Comparison of ENCODE assay signal across 8 cellular contexts in the genomic region with DNA sequence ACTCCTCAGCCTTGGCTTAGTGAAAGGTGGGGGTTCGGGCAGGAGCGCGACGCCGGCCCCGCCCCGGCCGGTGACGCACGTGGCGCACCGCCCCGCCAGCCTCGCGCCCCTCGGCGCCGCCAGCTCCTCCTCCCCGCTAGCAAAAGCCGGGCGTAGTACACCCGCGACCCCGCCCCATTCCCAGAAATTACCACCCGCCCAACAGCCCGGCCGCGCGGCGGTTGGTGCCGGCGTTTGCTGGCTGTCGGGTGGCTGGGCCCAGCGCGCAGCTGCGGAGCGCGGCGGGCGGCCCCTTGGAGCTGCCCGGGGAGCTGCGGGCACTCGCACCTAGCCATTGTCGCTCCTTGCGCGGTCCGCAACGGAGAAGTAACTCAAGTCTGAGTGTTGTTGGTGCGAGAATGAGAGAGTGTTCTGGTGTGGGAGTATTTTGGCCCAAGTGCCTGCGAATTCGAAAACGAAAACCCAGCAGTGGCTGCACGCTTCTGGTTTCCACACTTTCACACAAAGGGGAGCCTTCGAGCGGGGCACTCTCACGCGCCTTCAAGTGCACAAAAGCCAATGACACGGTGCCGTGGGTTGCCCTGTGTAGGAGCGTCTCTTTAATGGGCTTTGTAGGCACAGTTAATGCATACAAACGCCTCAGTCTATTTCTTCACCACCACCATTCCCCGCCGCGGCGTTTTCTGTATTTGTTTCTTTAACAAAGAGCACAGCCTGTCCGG. TPM values are rescaled to one million over a fixed set of nuclear protein-coding genes. Genes with fewer than 3 reads are reported as not detected.
DNase-seq lines count a peak whose midpoint lies in the region; ATAC-seq and TF ChIP-seq lines count a peak whose summit lies in the region.

No MANE protein-coding gene starts in this region.

- H4K20me1 ChIP-seq in HCT116 (ENCODE audit: insufficient read depth) (no peaks in the 10 kb centered on the region), MM.1S (ENCODE audit: insufficient read depth, low read length) (peaks cover 5% of the 10 kb centered on the region; the same call in 1 of the 2 replicates)

- ATAC-seq in HCT116 = peak; percentile 77

- H3K9me2 ChIP-seq in HCT116 (ENCODE audit: insufficient read depth) = no peaks in the 10 kb centered on the region
- no peaks in the 10 kb centered on the region for H3K9me2 ChIP-seq in MM.1S (replicated peaks; ENCODE audit: insufficient read depth, low read length)

- H3K4me1 ChIP-seq in HCT116 (ENCODE audit: control insufficient read depth in 1 of 2, insufficient read depth in 2 of 2, low read length in 2 of 2) = peaks cover 0 to 25% of the 10 kb centered on the region in 2 experiments; a peak in 3 of 4 replicates
- 0 out of 2 replicates have a peak, but pooled peaks cover 13% of the 10 kb centered on the region for H3K4me1 ChIP-seq in MM.1S (ENCODE audit: low read length)
- H3K4me1 ChIP-seq in neuron (ENCODE audit: insufficient read depth, low read length) = peaks cover 12% of the 10 kb centered on the region

- peaks cover 27% of the 10 kb centered on the region for H3F3A ChIP-seq in MM.1S (ENCODE audit: insufficient read depth, low read length)

- H3K4me3 ChIP-seq in HCT116 (replicated peaks in 1 of 2; ENCODE audit: low read depth in 1 of 2, low read length in 2 of 2) (peak overlapping the region; percentile 71 to 96), MM.1S (ENCODE audit: low read length) (peak overlapping the region; percentile 84), foreskin fibroblast (ENCODE audit: low read depth in 1 of 2, low read length in 2 of 2) (peak overlapping the region; percentile 83 to 86), neuron (ENCODE audit: low read length) (peak overlapping the region; percentile 82)

- intact Hi-C loops in HCT116 (cut with micrococcal nuclease) = loop anchor here (1.0 to 5.0 kb wide), 3 partner anchors 95 to 161 kb away; a partner anchor contains a TSS

- CTCF ChIA-PET in HCT116 (lab: Charles Lee) = interaction anchor here (0.9 to 3.1 kb wide), 3 partner anchors 79 to 148 kb away, joined by 3 to 14 read pairs (median 3); a partner anchor contains a TSS

- DNase-seq in GF-D8 (lab: John Stamatoyannopoulos, UW) = peak; percentile 87
- peak; percentile 85 for DNase-seq in HCT116 (ENCODE audit: low read depth, low spot score)
- DNase-seq in MM.1S = peak; percentile 95
- DNase-seq in SHP77 treated with DMSO at 0.1 percent for 48 hours (lab: John Stamatoyannopoulos, UW) = peak; percentile 38
- peak; percentile 82 for DNase-seq in activated gamma-delta T cell treated with Interleukin-2 at 50 U/mL for 16 hours
- DNase-seq in foreskin fibroblast = peak; percentile 95 to 98
- DNase-seq in stromal cell of bone marrow (ENCODE audit: low read depth) = peak; percentile 92

- peak overlapping the region; percentile 100 for H3K4me2 ChIP-seq in HCT116 (ENCODE audit: low read length)
- H3K4me2 ChIP-seq in MM.1S (ENCODE audit: low read depth, low read length) = peak overlapping the region; percentile 97

- peak; percentile 84 for TF ChIP-seq POLR2A in HCT116 (IDR thresholded peaks at IDR 0.05; ENCODE audit: borderline replicate concordance, extremely low read depth, insufficient read depth, insufficient read length)

- H3K36me3 ChIP-seq in HCT116 (ENCODE audit: control insufficient read depth in 1 of 2, insufficient read depth in 2 of 2, low read length in 2 of 2) (no peaks in the 10 kb centered on the region), MM.1S (replicated peaks; ENCODE audit: insufficient read depth, low read length) (no peaks in the 10 kb centered on the region), neuron (ENCODE audit: insufficient read depth, low read length) (no peaks in the 10 kb centered on the region)

- RAD21 ChIA-PET in HCT116 (lab: Charles Lee; ENCODE audit: low non-redundant PET in 1 of 2, low total read pairs in 2 of 2, uncharacterized antibody in 2 of 2, unreplicated experiment in 2 of 2) = no interaction called here

- TF ChIP-seq RAD21 in HCT116 (IDR thresholded peaks at IDR 0.05; ENCODE audit: low read depth) = no peak

- no peak for TF ChIP-seq CTCF in HCT116 (IDR thresholded peaks at IDR 0.05 in 2 of 3, conservative IDR thresholded peaks at IDR 0.05 in 1 of 3; ENCODE audit: borderline replicate concordance in 1 of 3, insufficient read depth in 1 of 3, low read depth in 2 of 3, low read length in 2 of 3)
- TF ChIP-seq CTCF in MM.1S (IDR thresholded peaks at IDR 0.05; ENCODE audit: low read length) = no peak
- TF ChIP-seq CTCF in foreskin fibroblast (IDR thresholded peaks at IDR 0.05; ENCODE audit: low read depth, low read length) = no peak

- H3K9me3 ChIP-seq in HCT116 (ENCODE audit: control insufficient read depth in 1 of 2, insufficient read depth in 1 of 2, low read depth in 1 of 2, low read length in 2 of 2) = no peaks in the 10 kb centered on the region
- no peaks in the 10 kb centered on the region for H3K9me3 ChIP-seq in MM.1S (replicated peaks; ENCODE audit: insufficient read depth, low read length)
- no peaks in the 10 kb centered on the region for H3K9me3 ChIP-seq in neuron (ENCODE audit: low read length)

- POLR2A ChIA-PET in HCT116 (lab: Charles Lee) = interaction anchor here (0.7 to 1.4 kb wide), 4 partner anchors 12 to 123 kb away, joined by 3 to 5 read pairs (median 4); a partner anchor contains a TSS

- peak overlapping the region; percentile 99 for H2AFZ ChIP-seq in HCT116 (ENCODE audit: low read depth, low read length, poor library complexity, severe bottlenecking)
- peak overlapping the region; percentile 90 for H2AFZ ChIP-seq in MM.1S (ENCODE audit: low read length)
- H2AFZ ChIP-seq in neuron (ENCODE audit: low read depth, low read length) = peak overlapping the region; percentile 93

- BruUV-seq in HCT116 (replicated peaks; lab: Mats Ljungman, UMichigan) = TSS peak; percentile 87

- H3K9ac ChIP-seq in HCT116 (ENCODE audit: low read length) (peak overlapping the region; percentile 81), MM.1S (ENCODE audit: low read length) (peak overlapping the region; percentile 97)

- H3K27me3 ChIP-seq in HCT116 (ENCODE audit: insufficient read depth, low read length) = no peaks in the 10 kb centered on the region
- H3K27me3 ChIP-seq in MM.1S (replicated peaks; ENCODE audit: insufficient read depth, low read length) = no peaks in the 10 kb centered on the region
- H3K27me3 ChIP-seq in neuron (ENCODE audit: insufficient read depth, low read length) = no peaks in the 10 kb centered on the region

- H3K79me2 ChIP-seq in HCT116 (ENCODE audit: insufficient read depth, low read length) = peaks cover 18% of the 10 kb centered on the region
- peaks cover 29% of the 10 kb centered on the region for H3K79me2 ChIP-seq in MM.1S (ENCODE audit: low read length)

- H3K27ac ChIP-seq in HCT116 (ENCODE audit: low read depth, low read length) (peak overlapping the region; percentile 72), MM.1S (ENCODE audit: low read length) (peak overlapping the region; percentile 99)

TF ChIP-seq in HCT116, 20 proteins besides CTCF, POLR2A, EP300 and RAD21:
- TF ChIP-seq POLR2AphosphoS5 (IDR thresholded peaks at IDR 0.05; ENCODE audit: low read depth, low read length) (peak; percentile 85), ZFX (IDR thresholded peaks at IDR 0.05) (peak; percentile 30; the same call in 1 of the 2 replicates), YY1 (IDR thresholded peaks at IDR 0.05; ENCODE audit: extremely low read depth, insufficient replicate concordance, low read depth, low read length) (peak; percentile 75), SP1 (IDR thresholded peaks at IDR 0.05; ENCODE audit: low read depth) (0 out of 2 replicates have a peak, but pooled peaks have one; percentile 50), SIN3A (IDR thresholded peaks at IDR 0.05; ENCODE audit: low read depth) (peak; percentile 51; the same call in 1 of the 2 replicates), JUND (IDR thresholded peaks at IDR 0.05) (no peak)
- TF ChIP-seq, protein P1, sequence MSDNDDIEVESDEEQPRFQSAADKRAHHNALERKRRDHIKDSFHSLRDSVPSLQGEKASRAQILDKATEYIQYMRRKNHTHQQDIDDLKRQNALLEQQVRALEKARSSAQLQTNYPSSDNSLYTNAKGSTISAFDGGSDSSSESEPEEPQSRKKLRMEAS (IDR thresholded peaks at IDR 0.05) = peak; percentile 79
- TF ChIP-seq, protein P2, sequence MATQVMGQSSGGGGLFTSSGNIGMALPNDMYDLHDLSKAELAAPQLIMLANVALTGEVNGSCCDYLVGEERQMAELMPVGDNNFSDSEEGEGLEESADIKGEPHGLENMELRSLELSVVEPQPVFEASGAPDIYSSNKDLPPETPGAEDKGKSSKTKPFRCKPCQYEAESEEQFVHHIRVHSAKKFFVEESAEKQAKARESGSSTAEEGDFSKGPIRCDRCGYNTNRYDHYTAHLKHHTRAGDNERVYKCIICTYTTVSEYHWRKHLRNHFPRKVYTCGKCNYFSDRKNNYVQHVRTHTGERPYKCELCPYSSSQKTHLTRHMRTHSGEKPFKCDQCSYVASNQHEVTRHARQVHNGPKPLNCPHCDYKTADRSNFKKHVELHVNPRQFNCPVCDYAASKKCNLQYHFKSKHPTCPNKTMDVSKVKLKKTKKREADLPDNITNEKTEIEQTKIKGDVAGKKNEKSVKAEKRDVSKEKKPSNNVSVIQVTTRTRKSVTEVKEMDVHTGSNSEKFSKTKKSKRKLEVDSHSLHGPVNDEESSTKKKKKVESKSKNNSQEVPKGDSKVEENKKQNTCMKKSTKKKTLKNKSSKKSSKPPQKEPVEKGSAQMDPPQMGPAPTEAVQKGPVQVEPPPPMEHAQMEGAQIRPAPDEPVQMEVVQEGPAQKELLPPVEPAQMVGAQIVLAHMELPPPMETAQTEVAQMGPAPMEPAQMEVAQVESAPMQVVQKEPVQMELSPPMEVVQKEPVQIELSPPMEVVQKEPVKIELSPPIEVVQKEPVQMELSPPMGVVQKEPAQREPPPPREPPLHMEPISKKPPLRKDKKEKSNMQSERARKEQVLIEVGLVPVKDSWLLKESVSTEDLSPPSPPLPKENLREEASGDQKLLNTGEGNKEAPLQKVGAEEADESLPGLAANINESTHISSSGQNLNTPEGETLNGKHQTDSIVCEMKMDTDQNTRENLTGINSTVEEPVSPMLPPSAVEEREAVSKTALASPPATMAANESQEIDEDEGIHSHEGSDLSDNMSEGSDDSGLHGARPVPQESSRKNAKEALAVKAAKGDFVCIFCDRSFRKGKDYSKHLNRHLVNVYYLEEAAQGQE (IDR thresholded peaks at IDR 0.05; ENCODE audit: low read depth) = no peak

RNA-seq across cellular contexts. Expression of a gene that starts 1.0 kb away (rescaled TPM):
- total RNA-seq in HCT116 (2021; ENCODE audit: unreplicated experiment) = 28.2 TPM
- 12.3 and 13.8 TPM in 2 replicates for polyA plus RNA-seq in HCT116 (2012)

Comparison
In these comparisons a context has a peak if more than half of its experiments do, and no peak if none do; other contexts are left out.
1. Peak in every context shown above with its lines: DNase-seq, ATAC-seq, H3K4me3 ChIP-seq and H3K27ac ChIP-seq.
2. DNase-seq: peak in every context shown above with its lines; median percentile 96 in foreskin fibroblast; 95 in MM.1S; 92 in stromal cell of bone marrow; 87 in GF-D8; 85 in HCT116; 82 in activated gamma-delta T cell treated with Interleukin-2 at 50 U/mL for 16 hours; 38 in SHP77 treated with DMSO at 0.1 percent for 48 hours.